ENCODE assay signal across 16 cellular contexts in the genomic region with DNA sequence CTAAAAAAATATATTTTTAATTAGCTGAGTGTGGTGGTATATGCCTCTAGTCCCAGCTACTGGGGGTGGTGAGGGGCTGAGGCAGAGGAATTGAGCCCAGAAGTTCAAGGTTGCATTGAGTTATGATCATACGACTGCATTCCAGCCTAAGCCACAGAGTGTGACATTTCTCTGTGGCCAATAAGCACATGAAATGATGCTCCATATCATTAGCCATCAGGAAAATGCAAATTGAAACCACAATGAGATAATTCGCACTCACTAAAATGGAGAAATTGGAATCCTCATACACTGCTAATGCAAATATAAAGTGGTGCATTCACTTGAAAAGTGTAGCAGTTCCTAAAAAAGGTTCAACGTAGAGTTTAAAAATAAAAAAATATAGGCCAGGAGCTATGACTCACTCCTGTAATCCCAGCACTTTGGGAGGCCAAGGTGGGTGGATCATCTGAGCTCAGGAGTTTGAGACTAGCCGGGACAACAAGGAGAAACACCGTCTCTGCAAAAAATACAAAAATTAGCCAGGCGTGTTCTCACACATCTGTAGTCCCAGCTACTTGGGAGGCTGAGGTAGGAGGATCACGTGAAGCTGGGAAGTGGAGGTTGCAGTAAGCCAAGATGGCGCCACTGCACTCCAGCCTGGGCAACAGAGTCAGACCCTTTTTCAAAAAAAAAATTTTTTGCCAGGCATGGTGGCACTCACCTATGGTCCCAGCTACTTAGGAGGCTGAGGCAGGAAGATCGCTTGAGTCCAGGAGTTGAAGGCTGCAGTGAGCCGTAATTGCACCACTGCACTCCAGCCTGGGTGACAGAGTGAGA. TPM values are rescaled to one million over a fixed set of nuclear protein-coding genes. Genes with fewer than 3 reads are reported as not detected.
DNase-seq lines count a peak whose midpoint lies in the region; ATAC-seq, FAIRE-seq and TF ChIP-seq lines count a peak whose summit lies in the region.
"Had no signal": no experiment of that assay in that cellular context is flagged by ENCODE, and none has a peak within 500 bp of the region (broad histone marks: within the 10 kb centered on the region; RNA-seq: fewer than 3 reads in every experiment).

No MANE protein-coding gene starts in this region.

- H3K9me3 Mint-ChIP-seq in astrocyte (ENCODE audit: unreplicated experiment) (no peaks in the 10 kb centered on the region), nephron progenitor cell (no peaks in the 10 kb centered on the region), natural killer cell (no peaks in the 10 kb centered on the region)
- H3K9me3 Mint-ChIP-seq: CD14-positive monocyte; CD8-positive, alpha-beta T cell; GM23338 had no signal

- H3K27me3 ChIP-seq in astrocyte (ENCODE audit: insufficient read depth, low read length), result no peaks in the 10 kb centered on the region

- ATAC-seq in GM21528 (IDR thresholded peaks at IDR 0.05; ENCODE audit: low FRiP score, unreplicated experiment) (no peak), natural killer cell (no peak)
- ATAC-seq: CD8-positive, alpha-beta T cell; GM23338 had no signal

- H3K79me2 ChIP-seq in astrocyte (ENCODE audit: insufficient read depth, low read length), result no peaks in the 10 kb centered on the region

- H2AFZ ChIP-seq in astrocyte (ENCODE audit: low read depth, low read length), result no peak overlapping the region
- H2AFZ ChIP-seq: GM23338 had no signal

- H3K27me3 Mint-ChIP-seq in astrocyte (ENCODE audit: low read depth, unreplicated experiment) (no peaks in the 10 kb centered on the region), nephron progenitor cell (ENCODE audit: low read depth, poor library complexity) (no peaks in the 10 kb centered on the region), natural killer cell (ENCODE audit: low read depth in 2 of 2) (no peaks in the 10 kb centered on the region)

- no peak for TF ChIP-seq CTCF in astrocyte (IDR thresholded peaks at IDR 0.05; ENCODE audit: insufficient read depth, low read depth, low read length)
- TF ChIP-seq CTCF in nephron progenitor cell (IDR thresholded peaks at IDR 0.05), result no peak
- TF ChIP-seq CTCF in natural killer cell (IDR thresholded peaks at IDR 0.05), result no peak

- H3K4me1 Mint-ChIP-seq in astrocyte (ENCODE audit: low read depth, unreplicated experiment) (peaks cover 4% of the 10 kb centered on the region), nephron progenitor cell (no peaks in the 10 kb centered on the region), natural killer cell (no peaks in the 10 kb centered on the region)
- H3K4me1 Mint-ChIP-seq: CD14-positive monocyte, GM23338 had no signal

- H3K4me3 Mint-ChIP-seq in astrocyte (ENCODE audit: unreplicated experiment) (no peak overlapping the region), nephron progenitor cell (no peak overlapping the region), natural killer cell (no peak overlapping the region)
- H3K4me3 Mint-ChIP-seq: CD14-positive monocyte; CD8-positive, alpha-beta T cell; GM23338 had no signal

- no peak for FAIRE-seq in astrocyte (lab: Jason Lieb, UNC)

- H3K27ac Mint-ChIP-seq in astrocyte (ENCODE audit: unreplicated experiment) (no peak overlapping the region), nephron progenitor cell (peak overlapping the region; percentile 76), natural killer cell (no peak overlapping the region)
- H3K27ac Mint-ChIP-seq: CD8-positive, alpha-beta T cell had no signal

- H3K4me1 ChIP-seq in astrocyte (ENCODE audit: insufficient read depth, low read length), result peaks cover 7% of the 10 kb centered on the region
- H3K4me1 ChIP-seq: Caco-2 had no signal

- H3K36me3 ChIP-seq in astrocyte (ENCODE audit: insufficient read depth, low read length), result peaks cover 14% of the 10 kb centered on the region

- H3K9me3 ChIP-seq in astrocyte (ENCODE audit: insufficient read depth, low read depth, low read length), result no peaks in the 10 kb centered on the region
- H3K9me3 ChIP-seq: Caco-2 had no signal

- no peak overlapping the region for H3K4me3 ChIP-seq in astrocyte (ENCODE audit: insufficient read depth, low read depth, low read length)
- H3K4me3 ChIP-seq: GM23338 had no signal

- H3K9ac ChIP-seq in astrocyte (ENCODE audit: low read length), result no peak overlapping the region

- H3K36me3 Mint-ChIP-seq in astrocyte (ENCODE audit: low read depth, unreplicated experiment), result peaks cover 19% of the 10 kb centered on the region
- H3K36me3 Mint-ChIP-seq in nephron progenitor cell (ENCODE audit: low read depth), result peaks cover 45% of the 10 kb centered on the region
- H3K36me3 Mint-ChIP-seq in natural killer cell, result peaks cover 11% of the 10 kb centered on the region

- DNase-seq in ELR (ENCODE audit: low read depth) (peak; percentile 25), astrocyte (ENCODE audit: low read depth) (peak; percentile 30), nephron progenitor cell (no peak), NCI-H1694 treated with DMSO at 0.1 percent for 48 hours (lab: John Stamatoyannopoulos, UW) (no peak), kidney tubule cell (ENCODE audit: low spot score) (no peak), natural killer cell (no peak)
- DNase-seq: Caco-2; CD8-positive, alpha-beta T cell; EL; GF-D8; H7; KG1 had no signal

- no peaks in the 10 kb centered on the region for H4K20me1 ChIP-seq in astrocyte (ENCODE audit: insufficient read depth, low read length)

- H3K27ac ChIP-seq in astrocyte (ENCODE audit: low read depth, low read length), result no peak overlapping the region

- intact Hi-C loops in natural killer cell (cut with micrococcal nuclease), result no loop called here

- H3K4me2 ChIP-seq in astrocyte (ENCODE audit: low read length), result no peak overlapping the region
- H3K4me2 ChIP-seq: GM23338 had no signal

RNA-seq across cellular contexts. Expression of a gene that starts 35.2 kb away (rescaled TPM):
- total RNA-seq in astrocyte, result 17.7 and 19.9 TPM in 2 replicates
- total RNA-seq in natural killer cell, result 10 to 100 TPM; 20.7 to 26.6 (median 23.9) TPM

RNA-seq across cellular contexts. Expression of a gene that starts 35.4 kb away (rescaled TPM):
- total RNA-seq in astrocyte (22.3 and 22.8 TPM in 2 replicates), natural killer cell (10 to 100 TPM; 46.4 to 55.6 (median 48.0) TPM)

RNA-seq across cellular contexts. Expression of a gene that starts 46.8 kb away (rescaled TPM):
- 0.14 and 0.26 TPM in 2 replicates for total RNA-seq in astrocyte
- 1 to 10 TPM in 2 of 3 donors, under 1 TPM in 1; 0.94 to 3.3 (median 1.4) TPM for total RNA-seq in natural killer cell

RNA-seq across cellular contexts. Expression of a gene that starts 53.2 kb away (rescaled TPM):
- not detected in 2 replicates for total RNA-seq in astrocyte
- not detected for total RNA-seq in natural killer cell
- total RNA-seq: A673; Caco-2; CD8-positive, alpha-beta T cell; GM23338 had no signal

Comparison
In these comparisons a context has a peak if more than half of its experiments do, and no peak if none do; other contexts are left out.
1. DNase-seq: peak in ELR (single experiment) and astrocyte (single experiment); none in nephron progenitor cell (single experiment), NCI-H1694 treated with DMSO at 0.1 percent for 48 hours (single experiment), kidney tubule cell (single experiment) and natural killer cell (single experiment).